ENCODE assay signal across 10 cellular contexts in genomic region chr7:39633563-39634550, GRCh38. TPM values are rescaled to one million over a fixed set of nuclear protein-coding genes. Genes with fewer than 3 reads are reported as not detected.
DNase-seq lines count a peak whose midpoint lies in the region; ATAC-seq and TF ChIP-seq lines count a peak whose summit lies in the region.
"Had no signal": no experiment of that assay in that cellular context is flagged by ENCODE, and none has a peak within 500 bp of the region (broad histone marks: within the 10 kb centered on the region; RNA-seq: fewer than 3 reads in every experiment).

No MANE protein-coding gene starts in this region.

- no peak overlapping the region for H3K9ac ChIP-seq in DND-41 (ENCODE audit: low read depth, low read length)

- peak overlapping the region; percentile 57 to 82 for H3K4me3 Mint-ChIP-seq in effector memory CD8-positive, alpha-beta T cell

- CTCF ChIA-PET in OCI-LY7 (lab: Charles Lee; ENCODE audit: unreplicated experiment) (no interaction called here), HEK293T (lab: Yijun Ruan, JAX) (no interaction called here)

- peaks cover 20% of the 10 kb centered on the region for H3K4me1 ChIP-seq in DND-41 (ENCODE audit: insufficient read depth, low read length)
- peaks cover 9% of the 10 kb centered on the region for H3K4me1 ChIP-seq in OCI-LY7 (ENCODE audit: insufficient read depth, low read length, poor library complexity, severe bottlenecking)
- H3K4me1 ChIP-seq in lower lobe of right lung, result peaks cover 12% of the 10 kb centered on the region

- H3K9me3 ChIP-seq in DND-41 (ENCODE audit: insufficient read depth, low read length, severe bottlenecking) (no peaks in the 10 kb centered on the region), OCI-LY7 (ENCODE audit: low read length) (no peaks in the 10 kb centered on the region), lower lobe of right lung (no peaks in the 10 kb centered on the region)

- TF ChIP-seq CTCF in DND-41 (IDR thresholded peaks at IDR 0.05; ENCODE audit: borderline replicate concordance, extremely low read depth, low read length, poor library complexity, severe bottlenecking), result no peak
- no peak for TF ChIP-seq CTCF in OCI-LY7 (conservative IDR thresholded peaks at IDR 0.05; ENCODE audit: low read length)
- TF ChIP-seq CTCF in lower lobe of right lung (IDR thresholded peaks at IDR 0.05), result no peak

- peak overlapping the region; percentile 57 for H3K27ac ChIP-seq in DND-41 (ENCODE audit: low read length)
- no peak overlapping the region for H3K27ac ChIP-seq in OCI-LY7 (ENCODE audit: low read depth, low read length, poor library complexity, severe bottlenecking)
- H3K27ac ChIP-seq in lower lobe of right lung, result no peak overlapping the region

- ATAC-seq in DND-41 (ENCODE audit: insufficient read depth, low read depth) (peak; percentile 77), GM21529 (IDR thresholded peaks at IDR 0.05; ENCODE audit: unreplicated experiment) (peak; percentile 68), lower lobe of right lung (no peak), GM18867 (IDR thresholded peaks at IDR 0.05; ENCODE audit: unreplicated experiment) (no peak)
- ATAC-seq in effector memory CD8-positive, alpha-beta T cell (replicated peaks), result peak; percentile 91

- H3K79me2 ChIP-seq in DND-41 (ENCODE audit: insufficient read depth, low read length) (peaks cover 87% of the 10 kb centered on the region), OCI-LY7 (ENCODE audit: insufficient read depth, low read depth, low read length) (peaks cover 29% of the 10 kb centered on the region)

- H3K27me3 ChIP-seq in DND-41 (ENCODE audit: insufficient read depth, low read length, poor library complexity), result no peaks in the 10 kb centered on the region
- H3K27me3 ChIP-seq in lower lobe of right lung (ENCODE audit: low read depth), result no peaks in the 10 kb centered on the region

- H3K9me2 ChIP-seq in OCI-LY7 (ENCODE audit: insufficient read depth, low read length), result no peaks in the 10 kb centered on the region

- intact Hi-C loops in OCI-LY7 (cut with micrococcal nuclease; ENCODE audit: unreplicated experiment), result no loop called here
- intact Hi-C loops in lower lobe of right lung (cut with DNase I), result no loop called here

- peaks cover 9% of the 10 kb centered on the region; the same call in 1 of the 2 replicates for H4K20me1 ChIP-seq in DND-41 (ENCODE audit: insufficient read depth, low read length)
- H4K20me1 ChIP-seq in OCI-LY7 (ENCODE audit: insufficient read depth, low read length), result no peaks in the 10 kb centered on the region

- H3K4me2 ChIP-seq in DND-41 (ENCODE audit: insufficient read depth, low read length) (0 out of 2 replicates have a peak overlapping the region, but pooled peaks have one; percentile 6), OCI-LY7 (ENCODE audit: low read length) (peak overlapping the region; percentile 42)

- BruUV-seq in OCI-LY7 (replicated peaks; lab: Mats Ljungman, UMichigan), result no TSS peak

- H3K36me3 ChIP-seq in DND-41 (ENCODE audit: insufficient read depth, low read length) (peaks cover 31% of the 10 kb centered on the region), OCI-LY7 (ENCODE audit: insufficient read depth, low read length) (peaks cover 51% of the 10 kb centered on the region), lower lobe of right lung (peaks cover 4% of the 10 kb centered on the region)

- H3K4me1 Mint-ChIP-seq in effector memory CD8-positive, alpha-beta T cell (ENCODE audit: low read depth in 2 of 2), result peaks cover 37 to 55% of the 10 kb centered on the region in 2 donors

- H3K9me3 Mint-ChIP-seq in effector memory CD8-positive, alpha-beta T cell, result no peaks in the 10 kb centered on the region

- no peak overlapping the region for H3K4me3 ChIP-seq in DND-41 (ENCODE audit: low read depth in 1 of 2, low read length in 2 of 2)
- no peak overlapping the region for H3K4me3 ChIP-seq in OCI-LY7 (ENCODE audit: low read depth, low read length, poor library complexity, severe bottlenecking)
- no peak overlapping the region for H3K4me3 ChIP-seq in lower lobe of right lung

- H3K36me3 Mint-ChIP-seq in effector memory CD8-positive, alpha-beta T cell (ENCODE audit: insufficient read depth), result peaks cover 13% of the 10 kb centered on the region

- H2AFZ ChIP-seq in DND-41 (ENCODE audit: low read depth, low read length), result no peak overlapping the region
- no peak overlapping the region for H2AFZ ChIP-seq in OCI-LY7 (ENCODE audit: low read length)

- POLR2A ChIA-PET in OCI-LY7 (lab: Charles Lee), result interaction anchor here (0.7 kb wide), 1 partner anchor 13 kb away, joined by 4 read pairs; no protein-coding TSS in a partner anchor
- POLR2A ChIA-PET in HEK293T (lab: Yijun Ruan, JAX), result no interaction called here

- DNase-seq in DND-41 (peak; percentile 32), OCI-LY7 (ENCODE audit: low spot score) (no peak), HEK293T (ENCODE audit: extremely low spot score) (no peak), Ammon's horn (ENCODE audit: low spot score) (no peak), lower lobe of right lung (no peak)
- peak in 2 of 3 experiments; percentile 13 to 28 for DNase-seq in effector memory CD8-positive, alpha-beta T cell
- DNase-seq: foreskin melanocyte, NCI-H524 treated with DMSO at 0.1 percent for 48 hours had no signal

- peak overlapping the region; percentile 88 to 93 for H3K27ac Mint-ChIP-seq in effector memory CD8-positive, alpha-beta T cell

- H3K27me3 Mint-ChIP-seq in effector memory CD8-positive, alpha-beta T cell, result no peaks in the 10 kb centered on the region

TF ChIP-seq in HEK293T, 16 proteins besides CTCF, POLR2A, EP300 and RAD21:
- TF ChIP-seq CTBP1 (IDR thresholded peaks at IDR 0.05; ENCODE audit: borderline replicate concordance), result no peak

RNA-seq across cellular contexts. Expression of gene RALA, which starts 10.5 kb away (rescaled TPM):
- 5.7 and 6.4 TPM in 2 replicates for total RNA-seq in OCI-LY7 (2014; rRNA removed; shearing (Covaris generic))
- total RNA-seq in OCI-LY7 (2022), result 31.0 TPM in 2 replicates
- 48.0 TPM for total RNA-seq in lower lobe of right lung

Comparison
In these comparisons a context has a peak if more than half of its experiments do, and no peak if none do; other contexts are left out.
1. ATAC-seq: peak in DND-41 (single experiment), GM21529 (single experiment) and effector memory CD8-positive, alpha-beta T cell (single experiment); none in lower lobe of right lung (0 of 2) and GM18867 (single experiment).
2. DNase-seq: peak in DND-41 (single experiment) and effector memory CD8-positive, alpha-beta T cell (2 of 3); none in OCI-LY7 (single experiment), HEK293T (single experiment), Ammon's horn (single experiment) and lower lobe of right lung (single experiment).